ENCODE assay signal across 1 cellular context in genomic region chr6:25278914-25279747, GRCh38.
TF ChIP-seq lines count a peak whose summit lies in the region.

Gene CARMIL1 (plus strand): TSS chr6:25279374. CDS start chr6:25279796, 422 bp downstream.

TF ChIP-seq in HepG2, 621 proteins besides CTCF, POLR2A, EP300 and RAD21 (continued from another document and continues in another):
- no peak for TF ChIP-seq ZBTB40 (IDR thresholded peaks at IDR 0.05)
- TF ChIP-seq ZBTB40 (CRISPR knock-in tag; IDR thresholded peaks at IDR 0.05), result no peak; the same call in 1 of the 2 replicates
- TF ChIP-seq TAF15 (IDR thresholded peaks at IDR 0.05; ENCODE audit: low read depth, low read length, poor library complexity, severe bottlenecking), result peak; percentile 21
- TF ChIP-seq PBX2 (CRISPR knock-in tag; IDR thresholded peaks at IDR 0.05), result no peak
- TF ChIP-seq ZNF503 (CRISPR knock-in tag; IDR thresholded peaks at IDR 0.05), result no peak; the same call in 1 of the 2 replicates
- TF ChIP-seq THAP8 (CRISPR knock-in tag; IDR thresholded peaks at IDR 0.05; ENCODE audit: borderline replicate concordance), result no peak
- TF ChIP-seq POLR2AphosphoS5 (IDR thresholded peaks at IDR 0.05; ENCODE audit: low read depth, low read length), result no peak
- TF ChIP-seq ZNF383 (CRISPR knock-in tag; IDR thresholded peaks at IDR 0.05; ENCODE audit: borderline replicate concordance), result no peak
- no peak for TF ChIP-seq BHLHE40 (IDR thresholded peaks at IDR 0.05; ENCODE audit: low read length)
- peak; percentile 11; the same call in 1 of the 2 replicates for TF ChIP-seq PAXIP1 (CRISPR knock-in tag; conservative IDR thresholded peaks at IDR 0.05)
- TF ChIP-seq ZNF547 (CRISPR knock-in tag; IDR thresholded peaks at IDR 0.05), result no peak; the same call in 1 of the 2 replicates
- TF ChIP-seq MYC (CRISPR knock-in tag; IDR thresholded peaks at IDR 0.05; ENCODE audit: borderline replicate concordance), result peak; percentile 61; the same call in 1 of the 2 replicates
- 0 out of 2 replicates have a peak, but pooled peaks have one; percentile 55 for TF ChIP-seq ZKSCAN8 (CRISPR knock-in tag; IDR thresholded peaks at IDR 0.05; ENCODE audit: borderline replicate concordance)
- 0 out of 2 replicates have a peak, but pooled peaks have one; percentile 30 for TF ChIP-seq FOXC1 (CRISPR knock-in tag; IDR thresholded peaks at IDR 0.05; ENCODE audit: borderline replicate concordance)
- TF ChIP-seq HNF4A (CRISPR knock-in tag; IDR thresholded peaks at IDR 0.05), result no peak
- no peak for TF ChIP-seq NFE2 (CRISPR knock-in tag; IDR thresholded peaks at IDR 0.05)
- no peak; the same call in 1 of the 2 replicates for TF ChIP-seq NR2C2 (CRISPR knock-in tag; IDR thresholded peaks at IDR 0.05; ENCODE audit: borderline replicate concordance)
- no peak for TF ChIP-seq KLF15 (CRISPR knock-in tag; IDR thresholded peaks at IDR 0.05; ENCODE audit: borderline replicate concordance)
- TF ChIP-seq TAF1 (CRISPR knock-in tag; IDR thresholded peaks at IDR 0.05), result peak; percentile 49; the same call in 1 of the 2 replicates
- TF ChIP-seq PHF8 (CRISPR knock-in tag; IDR thresholded peaks at IDR 0.05), result peak; percentile 56; the same call in 1 of the 2 replicates
- no peak; the same call in 1 of the 2 replicates for TF ChIP-seq THAP9 (CRISPR knock-in tag; IDR thresholded peaks at IDR 0.05; ENCODE audit: borderline replicate concordance)
- TF ChIP-seq CHCHD3 (CRISPR knock-in tag; IDR thresholded peaks at IDR 0.05), result 0 out of 2 replicates have a peak, but pooled peaks have one; percentile 15
- TF ChIP-seq MTA1 (CRISPR knock-in tag; IDR thresholded peaks at IDR 0.05; ENCODE audit: borderline replicate concordance), result 0 out of 2 replicates have a peak, but pooled peaks have one; percentile 25
- no peak for TF ChIP-seq ZNF577 (CRISPR knock-in tag; IDR thresholded peaks at IDR 0.05; ENCODE audit: borderline replicate concordance, low read depth)
- TF ChIP-seq ZFP41 (CRISPR knock-in tag; IDR thresholded peaks at IDR 0.05; ENCODE audit: borderline replicate concordance), result no peak
- TF ChIP-seq THAP7 (CRISPR knock-in tag; IDR thresholded peaks at IDR 0.05), result no peak
- peak; percentile 44; the same call in 1 of the 2 replicates for TF ChIP-seq GMEB1 (CRISPR knock-in tag; IDR thresholded peaks at IDR 0.05; ENCODE audit: borderline replicate concordance)
- no peak for TF ChIP-seq HNRNPUL1 (IDR thresholded peaks at IDR 0.05; ENCODE audit: low read depth, low read length)
- TF ChIP-seq ZNF564 (CRISPR knock-in tag; IDR thresholded peaks at IDR 0.05), result peak; percentile 69; the same call in 1 of the 2 replicates
- no peak for TF ChIP-seq FOXO4 (CRISPR knock-in tag; conservative IDR thresholded peaks at IDR 0.05)
- TF ChIP-seq ZNF530 (CRISPR knock-in tag; IDR thresholded peaks at IDR 0.05; ENCODE audit: low read depth), result no peak
